In genomic region chr1:93596329-93597089, GRCh38 we compare ENCODE assay signal across 21 cellular contexts.
DNase-seq lines count a peak whose midpoint lies in the region; ATAC-seq and TF ChIP-seq lines count a peak whose summit lies in the region.
"Had no signal": no experiment of that assay in that cellular context is flagged by ENCODE, and none has a peak within 500 bp of the region (broad histone marks: within the 10 kb centered on the region; RNA-seq: fewer than 3 reads in every experiment).

No MANE protein-coding gene starts in this region.

- H3K4me2 ChIP-seq in mammary epithelial cell (ENCODE audit: insufficient read depth, low read depth, low read length) (no peak overlapping the region), GM23338 (no peak overlapping the region)

- no peaks in the 10 kb centered on the region for H3K9me3 ChIP-seq in mammary epithelial cell (replicated peaks; ENCODE audit: insufficient read depth, low read length)
- no peaks in the 10 kb centered on the region for H3K9me3 ChIP-seq in stomach
- H3K9me3 ChIP-seq: prostate gland, tibial artery had no signal

- no peak for TF ChIP-seq EP300 in stomach (IDR thresholded peaks at IDR 0.05)

- H3K4me1 Mint-ChIP-seq in activated naive CD8-positive, alpha-beta T cell (ENCODE audit: low read depth) = peaks cover 8% of the 10 kb centered on the region
- H3K4me1 Mint-ChIP-seq in activated naive CD8-positive, alpha-beta T cell treated with anti-CD3 and anti-CD28 coated beads for 36 hours = peaks cover 10% of the 10 kb centered on the region
- H3K4me1 Mint-ChIP-seq in GM23338 = peaks cover 43% of the 10 kb centered on the region

- H2AFZ ChIP-seq in mammary epithelial cell (ENCODE audit: low read depth, low read length) = no peak overlapping the region
- H2AFZ ChIP-seq in GM23338 = no peak overlapping the region

- peaks cover 99% of the 10 kb centered on the region for H3K4me1 ChIP-seq in mammary epithelial cell (ENCODE audit: insufficient read depth, low read length)
- peaks cover 60 to 98% (median 83%) of the 10 kb centered on the region in 4 donors for H3K4me1 ChIP-seq in stomach
- H3K4me1 ChIP-seq in GM23338 (ENCODE audit: insufficient read depth) = peaks cover 35% of the 10 kb centered on the region

- H3K27me3 ChIP-seq in mammary epithelial cell (ENCODE audit: insufficient read depth, low read length) (no peaks in the 10 kb centered on the region), stomach (no peaks in the 10 kb centered on the region), GM23338 (ENCODE audit: insufficient read depth) (no peaks in the 10 kb centered on the region)
- H3K27me3 ChIP-seq: tibial artery had no signal

- peaks cover 100% of the 10 kb centered on the region for H3K79me2 ChIP-seq in mammary epithelial cell (ENCODE audit: insufficient read depth, low read length)
- H3K79me2 ChIP-seq in GM23338 (replicated peaks; ENCODE audit: insufficient read depth) = 0 out of 2 replicates have a peak, but pooled peaks cover 4% of the 10 kb centered on the region

- H3K9me2 ChIP-seq in GM23338 (ENCODE audit: insufficient read depth) = no peaks in the 10 kb centered on the region

- intact Hi-C loops in mammary epithelial cell (cut with micrococcal nuclease) = no loop called here
- intact Hi-C loops in stomach (cut with DNase I; ENCODE audit: low total_unique reads) = no loop called here

- 33% methylated on average over 4 of the region's 4 CpGs for WGBS in mammary epithelial cell (ENCODE audit: low coverage, missing lambda C conversion rate)
- 75 to 85% (median 80%) methylated on average over 4 of the region's 4 CpGs for WGBS in stomach, 5 donors

- peak overlapping the region; percentile 24 for H3K27ac Mint-ChIP-seq in activated naive CD8-positive, alpha-beta T cell
- H3K27ac Mint-ChIP-seq in activated naive CD8-positive, alpha-beta T cell treated with anti-CD3 and anti-CD28 coated beads for 36 hours = no peak overlapping the region
- H3K27ac Mint-ChIP-seq in GM23338 = no peak overlapping the region
- H3K27ac Mint-ChIP-seq: activated T-cell treated with anti-CD3 and anti-CD28 coated beads, Interleukin-2, amount 50 U/mL, for 24 hours; CD4-positive, alpha-beta T cell; stimulated activated naive CD8-positive, alpha-beta T cell treated with anti-CD3 and anti-CD28 coated beads, Interleukin-15, amount 100 ng/mL, for 72 hours; T-helper 1 cell treated with Interleukin-12 subunit alpha and Interleukin-12 subunit beta and Interleukin-4 antibody, amounts not matched to agents 30 μg/mL and 1 μg/mL, for 36 hours had no signal

- no peaks in the 10 kb centered on the region for H3F3A ChIP-seq in GM23338 (replicated peaks; ENCODE audit: low read depth)

- no peak overlapping the region for H3K4me3 Mint-ChIP-seq in activated naive CD8-positive, alpha-beta T cell
- no peak overlapping the region for H3K4me3 Mint-ChIP-seq in activated naive CD8-positive, alpha-beta T cell treated with anti-CD3 and anti-CD28 coated beads for 36 hours
- H3K4me3 Mint-ChIP-seq in GM23338 = no peak overlapping the region
- H3K4me3 Mint-ChIP-seq: activated T-cell treated with anti-CD3 and anti-CD28 coated beads, Interleukin-2, amount 50 U/mL, for 24 hours; CD4-positive, alpha-beta T cell; naive B cell; stimulated activated naive CD8-positive, alpha-beta T cell treated with anti-CD3 and anti-CD28 coated beads, Interleukin-15, amount 100 ng/mL, for 72 hours; T-helper 1 cell treated with Interleukin-12 subunit alpha and Interleukin-12 subunit beta and Interleukin-4 antibody, amounts not matched to agents 30 μg/mL and 1 μg/mL, for 36 hours had no signal

- H3K4me3 ChIP-seq in mammary epithelial cell (replicated peaks in 1 of 3; ENCODE audit: insufficient read depth in 1 of 3, low read depth in 2 of 3, low read length in 3 of 3) (no peak overlapping the region), stomach (no peak overlapping the region), GM23338 (no peak overlapping the region)
- H3K4me3 ChIP-seq: prostate gland, tibial artery had no signal

- H3K9ac ChIP-seq in mammary epithelial cell (ENCODE audit: insufficient read depth, low read length) = no peak overlapping the region

- H4K20me1 ChIP-seq in mammary epithelial cell (ENCODE audit: insufficient read depth, low read length) (peaks cover 29% of the 10 kb centered on the region), GM23338 (replicated peaks; ENCODE audit: insufficient read depth) (no peaks in the 10 kb centered on the region)

- no peak for ATAC-seq in GM19035 (IDR thresholded peaks at IDR 0.05; ENCODE audit: unreplicated experiment)
- ATAC-seq in GM23338 = no peak
- ATAC-seq: stimulated activated naive CD8-positive, alpha-beta T cell treated with anti-CD3 and anti-CD28 coated beads, Interleukin-15, amount 100 ng/mL, for 72 hours had no signal

- H3K36me3 Mint-ChIP-seq in activated naive CD8-positive, alpha-beta T cell = no peaks in the 10 kb centered on the region
- H3K36me3 Mint-ChIP-seq in activated naive CD8-positive, alpha-beta T cell treated with anti-CD3 and anti-CD28 coated beads for 36 hours = no peaks in the 10 kb centered on the region
- H3K36me3 Mint-ChIP-seq in GM23338 (ENCODE audit: low read depth) = no peaks in the 10 kb centered on the region
- H3K36me3 Mint-ChIP-seq: naive B cell had no signal

- no peaks in the 10 kb centered on the region for H3K27me3 Mint-ChIP-seq in activated naive CD8-positive, alpha-beta T cell
- no peaks in the 10 kb centered on the region for H3K27me3 Mint-ChIP-seq in activated naive CD8-positive, alpha-beta T cell treated with anti-CD3 and anti-CD28 coated beads for 36 hours
- H3K27me3 Mint-ChIP-seq in GM23338 (ENCODE audit: insufficient read depth, low read depth, poor library complexity) = peaks cover 2% of the 10 kb centered on the region
- H3K27me3 Mint-ChIP-seq: CD4-positive, alpha-beta T cell; naive B cell; stimulated activated naive CD8-positive, alpha-beta T cell treated with anti-CD3 and anti-CD28 coated beads, Interleukin-15, amount 100 ng/mL, for 72 hours had no signal

- peaks cover 8% of the 10 kb centered on the region for H3K36me3 ChIP-seq in mammary epithelial cell (ENCODE audit: insufficient read depth, low read length)
- peaks cover 0 to 6% (median 0%) of the 10 kb centered on the region in 4 donors for H3K36me3 ChIP-seq in stomach
- H3K36me3 ChIP-seq in GM23338 (ENCODE audit: insufficient read depth) = no peaks in the 10 kb centered on the region
- H3K36me3 ChIP-seq: prostate gland had no signal

- no peaks in the 10 kb centered on the region for H3K9me3 Mint-ChIP-seq in activated naive CD8-positive, alpha-beta T cell (ENCODE audit: low read depth)
- H3K9me3 Mint-ChIP-seq in activated naive CD8-positive, alpha-beta T cell treated with anti-CD3 and anti-CD28 coated beads for 36 hours = no peaks in the 10 kb centered on the region
- H3K9me3 Mint-ChIP-seq in GM23338 = no peaks in the 10 kb centered on the region
- H3K9me3 Mint-ChIP-seq: activated T-cell treated with anti-CD3 and anti-CD28 coated beads, Interleukin-2, amount 50 U/mL, for 24 hours; CD4-positive, alpha-beta T cell; naive B cell; stimulated activated naive CD8-positive, alpha-beta T cell treated with anti-CD3 and anti-CD28 coated beads, Interleukin-15, amount 100 ng/mL, for 72 hours; T-helper 1 cell treated with Interleukin-12 subunit alpha and Interleukin-12 subunit beta and Interleukin-4 antibody, amounts not matched to agents 30 μg/mL and 1 μg/mL, for 36 hours had no signal

- H3K27ac ChIP-seq in mammary epithelial cell (ENCODE audit: insufficient read depth, low read depth, low read length) = peak overlapping the region; percentile 76
- H3K27ac ChIP-seq in stomach = peak overlapping the region in 3 of 5 donors; percentile 6 to 31 (median 8)
- H3K27ac ChIP-seq in GM23338 (ENCODE audit: low read depth) = no peak overlapping the region
- H3K27ac ChIP-seq: prostate gland had no signal

- BruUV-seq in mammary epithelial cell (replicated peaks; lab: Mats Ljungman, UMichigan) = no TSS peak

- CTCF ChIA-PET in mammary epithelial cell (lab: Charles Lee; ENCODE audit: low non-redundant PET) = interaction anchor here (0.6 kb wide), 1 partner anchor 39 kb away, joined by 4 read pairs; no protein-coding TSS in a partner anchor

- dilution Hi-C loops in mammary epithelial cell (cut with HindIII; ENCODE audit: low sequenced_read_pairs) = no loop called here

- in situ Hi-C loops in mammary epithelial cell (cut with MboI; ENCODE audit: low sequenced_read_pairs in 2 of 2) = no loop called here

- DNase-seq in activated naive CD8-positive, alpha-beta T cell treated with anti-CD3 and anti-CD28 coated beads for 36 hours = no peak
- DNase-seq in mammary epithelial cell = no peak
- peak; percentile 60 for DNase-seq in myocyte (ENCODE audit: low read depth)
- DNase-seq in stomach = no peak
- DNase-seq in midbrain (lab: John Stamatoyannopoulos, UW) = no peak
- DNase-seq in GM23338 (ENCODE audit: low spot score) = no peak
- DNase-seq: activated CD4-positive, alpha-beta T cell treated with anti-CD3 and anti-CD28 coated beads for 48 hours; activated gamma-delta T cell; activated T-cell treated with anti-CD3 and anti-CD28 coated beads, Interleukin-2, amount 50 U/mL, for 24 hours; AML-193; CD4-positive, alpha-beta T cell; naive B cell; NCI-H2029 treated with DMSO at 0.1 percent for 48 hours; NCI-H226; NCI-H69; stimulated activated naive CD8-positive, alpha-beta T cell treated with anti-CD3 and anti-CD28 coated beads, Interleukin-15, amount 100 ng/mL, for 72 hours; tibial artery had no signal

- TF ChIP-seq POLR2A in stomach (IDR thresholded peaks at IDR 0.05) = no peak

- TF ChIP-seq CTCF in mammary epithelial cell (conservative IDR thresholded peaks at IDR 0.05 in 1 of 2, IDR thresholded peaks at IDR 0.05 in 1 of 2; ENCODE audit: extremely low read depth in 1 of 2, insufficient read depth in 1 of 2, low read depth in 1 of 2, low read length in 2 of 2) = no peak
- TF ChIP-seq CTCF in stomach (IDR thresholded peaks at IDR 0.05) = no peak
- no peak for TF ChIP-seq CTCF in GM23338 (conservative IDR thresholded peaks at IDR 0.05; ENCODE audit: low read depth in 2 of 2)

TF ChIP-seq in GM23338, 12 proteins besides CTCF, POLR2A, EP300 and RAD21 (continues in another document):
- no peak for TF ChIP-seq ZNF331 (CRISPR knock-in tag; IDR thresholded peaks at IDR 0.05; ENCODE audit: low read depth)
- TF ChIP-seq JUNB (IDR thresholded peaks at IDR 0.05; ENCODE audit: unreplicated experiment) = no peak
- TF ChIP-seq EZH2 (IDR thresholded peaks at IDR 0.05; ENCODE audit: low read depth, unreplicated experiment) = no peak
